16 cellular contexts compared by ENCODE assay signal in genomic region chr11:115530752-115531151, GRCh38. TPM values are rescaled to one million over a fixed set of nuclear protein-coding genes. Genes with fewer than 3 reads are reported as not detected.
DNase-seq lines count a peak whose midpoint lies in the region; ATAC-seq, FAIRE-seq and TF ChIP-seq lines count a peak whose summit lies in the region.
"Had no signal": no experiment of that assay in that cellular context is flagged by ENCODE, and none has a peak within 500 bp of the region (broad histone marks: within the 10 kb centered on the region; RNA-seq: fewer than 3 reads in every experiment).

No MANE protein-coding gene starts in this region.

- POLR2A ChIA-PET in K562 (lab: Yijun Ruan, JAX), result no interaction called here

- no peaks in the 10 kb centered on the region for H3K36me3 ChIP-seq in K562 (ENCODE audit: control insufficient read depth, insufficient read depth, low read length)
- no peaks in the 10 kb centered on the region for H3K36me3 ChIP-seq in sigmoid colon
- H3K36me3 ChIP-seq in neuronal stem cell (replicated peaks in 1 of 2; ENCODE audit: control insufficient read depth in 2 of 2, insufficient read depth in 2 of 2, low read length in 2 of 2), result no peaks in the 10 kb centered on the region
- H3K36me3 ChIP-seq: thoracic aorta had no signal

- WGBS in K562 (ENCODE audit: insufficient coverage, low coverage, missing lambda C conversion rate), result 0% methylated on average over 4 of the region's 4 CpGs
- WGBS in sigmoid colon, 2 donors, result 47 to 65% methylated on average over 4 of the region's 4 CpGs
- WGBS in neuronal stem cell (ENCODE audit: extremely low coverage in 2 of 2, insufficient read length in 2 of 2, insufficient replicate concordance in 1 of 2), 2 donors, result no CpG with 5 or more reads among the region's 4 CpGs

- TF ChIP-seq EP300 in K562 (IDR thresholded peaks at IDR 0.05; ENCODE audit: low read length) (no peak), sigmoid colon (IDR thresholded peaks at IDR 0.05) (no peak)

- CTCF ChIA-PET in K562 (lab: Yijun Ruan, JAX; ENCODE audit: low intra/inter-chr PET ratio), result no interaction called here

- H2BK15ac ChIP-seq in neuronal stem cell (ENCODE audit: low read length), result no peak overlapping the region

- H3K27ac ChIP-seq in 22Rv1 (no peak overlapping the region), K562 (ENCODE audit: extremely low read depth, low read depth, low read length) (no peak overlapping the region), sigmoid colon (no peak overlapping the region), neuronal stem cell (replicated peaks; ENCODE audit: low read length) (no peak overlapping the region)
- H3K27ac ChIP-seq: thoracic aorta had no signal

- in situ Hi-C loops in K562 (cut with MboI), result no loop called here

- no peak overlapping the region for H3K4me3 ChIP-seq in K562
- no peak overlapping the region for H3K4me3 ChIP-seq in sigmoid colon
- H3K4me3 ChIP-seq in neuronal stem cell (ENCODE audit: low read length in 2 of 2), result no peak overlapping the region
- H3K4me3 ChIP-seq: thoracic aorta had no signal

- no peak overlapping the region for H3K18ac ChIP-seq in neuronal stem cell (ENCODE audit: low read length)

- no peak overlapping the region for H2BK120ac ChIP-seq in neuronal stem cell (ENCODE audit: low read depth, low read length)

- H3K4me1 Mint-ChIP-seq in natural killer cell treated with Interleukin-12 subunit alpha and Interleukin-12 subunit beta and Interleukin-15 and Interleukin-18, amount 100 ng/mL, for 72 hours (ENCODE audit: low read depth in 2 of 2), result no peaks in the 10 kb centered on the region
- H3K4me1 Mint-ChIP-seq: central memory CD8-positive, alpha-beta T cell had no signal

- H3K4ac ChIP-seq in neuronal stem cell (ENCODE audit: low read length), result no peak overlapping the region

- H4K8ac ChIP-seq in neuronal stem cell (ENCODE audit: low read depth, low read length), result no peak overlapping the region

- H2BK12ac ChIP-seq in neuronal stem cell (ENCODE audit: low read length), result no peak overlapping the region

- H3K9me1 ChIP-seq in K562 (ENCODE audit: control insufficient read depth, insufficient read depth, low read length), result no peaks in the 10 kb centered on the region

- intact Hi-C loops in K562 (cut with micrococcal nuclease), result no loop called here
- intact Hi-C loops in sigmoid colon (cut with DNase I), result no loop called here

- no peak for TF ChIP-seq RAD21 in K562 (CRISPR knock-in tag; conservative IDR thresholded peaks at IDR 0.05 in 1 of 2, IDR thresholded peaks at IDR 0.05 in 1 of 2)

- H2AK5ac ChIP-seq in neuronal stem cell (ENCODE audit: low read depth, low read length), result no peak overlapping the region

- no peak overlapping the region for H4K91ac ChIP-seq in neuronal stem cell (ENCODE audit: low read depth, low read length, poor library complexity)

- H3K27me3 ChIP-seq in K562 (ENCODE audit: control insufficient read depth in 2 of 2, insufficient read depth in 2 of 2, low read length in 2 of 2) (no peaks in the 10 kb centered on the region), sigmoid colon (peaks cover 0 to 5% (median 0%) of the 10 kb centered on the region in 3 donors), neuronal stem cell (ENCODE audit: control insufficient read depth in 3 of 3, insufficient read depth in 3 of 3, low read depth in 1 of 3, low read length in 3 of 3) (peaks cover 0 to 1% (median 0%) of the 10 kb centered on the region in 3 experiments)

- TF ChIP-seq POLR2A in GM12892 (IDR thresholded peaks at IDR 0.05; ENCODE audit: low read depth, low read length) (no peak), K562 (conservative IDR thresholded peaks at IDR 0.05) (no peak), sigmoid colon (IDR thresholded peaks at IDR 0.05) (no peak)

- no peaks in the 10 kb centered on the region for H4K20me1 ChIP-seq in K562 (replicated peaks; ENCODE audit: control insufficient read depth, insufficient read depth, low read length)

- H3K4me2 ChIP-seq in K562 (ENCODE audit: insufficient read depth, low read length) (no peak overlapping the region), neuronal stem cell (ENCODE audit: insufficient read depth, low read length, poor library complexity, severe bottlenecking) (no peak overlapping the region)

- no peaks in the 10 kb centered on the region for H3K79me2 ChIP-seq in K562 (ENCODE audit: control insufficient read depth, insufficient read depth, low read length)

- no peaks in the 10 kb centered on the region for H3K79me1 ChIP-seq in neuronal stem cell (ENCODE audit: low read depth, low read length)

- H2AFZ ChIP-seq in K562 (ENCODE audit: low read depth, low read length) (no peak overlapping the region), neuronal stem cell (ENCODE audit: low read length) (no peak overlapping the region)

- H2BK5ac ChIP-seq in neuronal stem cell (ENCODE audit: low read length), result no peak overlapping the region

- BruUV-seq in K562 (replicated peaks; lab: Mats Ljungman, UMichigan), result no TSS peak

- H3K4me3 Mint-ChIP-seq in natural killer cell treated with Interleukin-12 subunit alpha and Interleukin-12 subunit beta and Interleukin-15 and Interleukin-18, amount 100 ng/mL, for 72 hours, result no peak overlapping the region
- H3K4me3 Mint-ChIP-seq: activated naive CD8-positive, alpha-beta T cell; central memory CD8-positive, alpha-beta T cell had no signal

- no peak overlapping the region for H3K23ac ChIP-seq in neuronal stem cell (ENCODE audit: low read depth, low read length, poor library complexity)

- DNase-seq in GM12892 (ENCODE audit: insufficient read length) (no peak), NCI-H69 (lab: John Stamatoyannopoulos, UW) (peak; percentile 53), K562 (ENCODE audit: extremely low read depth in 1 of 4, low spot score in 3 of 4) (peak in 1 of 4 experiments; percentile 8), sigmoid colon (no peak), neuronal stem cell (ENCODE audit: low spot score) (no peak)
- no peak for DNase-seq in natural killer cell treated with Interleukin-12 subunit alpha and Interleukin-12 subunit beta and Interleukin-15 and Interleukin-18, amount 100 ng/mL, for 72 hours (ENCODE audit: low spot score)
- DNase-seq: activated CD4-positive, CD25-positive, alpha-beta regulatory T cell treated with anti-CD3 and anti-CD28 coated beads, Interleukin-2, amount 50 U/mL, for 72 hours; NCI-H2081 treated with DMSO at 0.1 percent for 48 hours; SW 1271 had no signal

- no peaks in the 10 kb centered on the region for H3K9me3 Mint-ChIP-seq in natural killer cell treated with Interleukin-12 subunit alpha and Interleukin-12 subunit beta and Interleukin-15 and Interleukin-18, amount 100 ng/mL, for 72 hours
- H3K9me3 Mint-ChIP-seq: central memory CD8-positive, alpha-beta T cell had no signal

- peaks cover 4 to 32% of the 10 kb centered on the region in 2 donors for H3K27me3 Mint-ChIP-seq in natural killer cell treated with Interleukin-12 subunit alpha and Interleukin-12 subunit beta and Interleukin-15 and Interleukin-18, amount 100 ng/mL, for 72 hours

- H3K9me3 ChIP-seq in K562 (replicated peaks; ENCODE audit: control insufficient read depth, insufficient read depth, low read depth, low read length), result no peaks in the 10 kb centered on the region
- no peaks in the 10 kb centered on the region for H3K9me3 ChIP-seq in sigmoid colon
- H3K9me3 ChIP-seq in neuronal stem cell (replicated peaks in 1 of 2; ENCODE audit: control insufficient read depth in 2 of 2, insufficient read depth in 1 of 2, low read depth in 1 of 2, low read length in 2 of 2), result peaks cover 0 to 2% of the 10 kb centered on the region in 2 donors
- H3K9me3 ChIP-seq: thoracic aorta had no signal

- H3K9ac ChIP-seq in K562 (ENCODE audit: insufficient read depth in 1 of 2, low read depth in 2 of 2, low read length in 2 of 2), result no peak overlapping the region
- no peak overlapping the region for H3K9ac ChIP-seq in neuronal stem cell (ENCODE audit: low read depth, low read length, poor library complexity)

- ATAC-seq in K562, result no peak
- ATAC-seq in GM21723 (IDR thresholded peaks at IDR 0.05; ENCODE audit: unreplicated experiment), result no peak
- no peak for ATAC-seq in natural killer cell treated with Interleukin-12 subunit alpha and Interleukin-12 subunit beta and Interleukin-15 and Interleukin-18, amount 100 ng/mL, for 72 hours
- ATAC-seq: left lobe of liver had no signal

- H3K27ac Mint-ChIP-seq in natural killer cell treated with Interleukin-12 subunit alpha and Interleukin-12 subunit beta and Interleukin-15 and Interleukin-18, amount 100 ng/mL, for 72 hours, result no peak overlapping the region
- H3K27ac Mint-ChIP-seq: activated naive CD8-positive, alpha-beta T cell had no signal

- TF ChIP-seq CTCF in 22Rv1 (IDR thresholded peaks at IDR 0.05), result peak; percentile 21; the same call in 1 of the 2 replicates
- peak; percentile 19 to 40 (median 35); a peak in 3 of 6 replicates for TF ChIP-seq CTCF in K562 (IDR thresholded peaks at IDR 0.05 in 2 of 3, conservative IDR thresholded peaks at IDR 0.05 in 1 of 3; ENCODE audit: insufficient read depth in 2 of 3, low read depth in 1 of 3, low read length in 3 of 3)
- no peak for TF ChIP-seq CTCF in sigmoid colon (IDR thresholded peaks at IDR 0.05)

- H3K14ac ChIP-seq in neuronal stem cell (ENCODE audit: low read length), result no peak overlapping the region

- no peaks in the 10 kb centered on the region for H3K36me3 Mint-ChIP-seq in natural killer cell treated with Interleukin-12 subunit alpha and Interleukin-12 subunit beta and Interleukin-15 and Interleukin-18, amount 100 ng/mL, for 72 hours
- H3K36me3 Mint-ChIP-seq: activated naive CD8-positive, alpha-beta T cell had no signal

- H3K4me1 ChIP-seq in K562 (replicated peaks in 1 of 2; ENCODE audit: control insufficient read depth in 2 of 2, insufficient read depth in 2 of 2, low read length in 2 of 2) (no peaks in the 10 kb centered on the region), sigmoid colon (no peaks in the 10 kb centered on the region), neuronal stem cell (ENCODE audit: control insufficient read depth in 2 of 2, insufficient read depth in 1 of 2, low read depth in 1 of 2, low read length in 2 of 2) (peaks cover 0 to 3% of the 10 kb centered on the region in 2 donors)

- peak; percentile 30 for FAIRE-seq in GM12892 (lab: Jason Lieb, UNC)
- FAIRE-seq in K562 (lab: Jason Lieb, UNC), result no peak
- FAIRE-seq: D721Med had no signal

RNA-seq across cellular contexts. Expression of gene CADM1, which starts 26.5 kb away (rescaled TPM):
- polyA plus RNA-seq in GM12892 (2012; ENCODE audit: missing spikeins), result 13.6 TPM
- total RNA-seq in K562 (2011; cell fraction: chromatin; rRNA removed; ENCODE audit: low replicate concordance), result not detected in 2 replicates
- not detected in 2 replicates for total RNA-seq in K562 (2011; cell fraction: nucleolus; rRNA removed)
- total RNA-seq in K562 (2011; cell fraction: nucleoplasm; rRNA removed), result not detected in 2 replicates
- total RNA-seq in K562 (2014; rRNA removed) (not detected in 2 replicates), K562 (2014; rRNA removed; fragmentation: Illumina TruSeq; extraction: Trizol) (not detected in 2 replicates), K562 (2015; rRNA removed; fragmentation: Illumina TruSeq; extraction: Trizol) (not detected in 2 replicates), K562 (2021) (0.22 and 0.42 TPM in 2 replicates), sigmoid colon (10 to 100 TPM; 15.6 to 25.2 (median 20.2) TPM)
- polyA plus RNA-seq in K562 (2011; rRNA removed) (not detected in 2 replicates), K562 (2014; fragmentation: Illumina TruSeq; extraction: Trizol) (not detected in 2 replicates), K562 (2014; fragmentation: Nextera tagmentation; extraction: Ambion mirVana) (not detected), K562 (2014; rRNA removed) (not detected in 2 replicates), sigmoid colon (1 to 10 TPM in 2 of 3 donors, under 1 TPM in 1; 0.69 to 6.2 (median 1.2) TPM)
- not detected in 2 replicates for polyA plus RNA-seq in K562 (2011; cell fraction: cytosol; rRNA removed)
- polyA plus RNA-seq in K562 (2011; cell fraction: nucleus; rRNA removed), result not detected in 2 replicates
- polyA plus RNA-seq in K562 (2012), result 0.01 TPM in 1 of 2 replicates, not detected in the other
- polyA minus RNA-seq in K562 (2011; rRNA and poly(A)+ RNA removed), result not detected in 2 replicates
- not detected in 2 replicates for polyA minus RNA-seq in K562 (2011; cell fraction: cytosol; rRNA and poly(A)+ RNA removed)
- polyA minus RNA-seq in K562 (2011; cell fraction: nucleus; rRNA and poly(A)+ RNA removed), result not detected in 2 replicates
- total RNA-seq in natural killer cell treated with Interleukin-12 subunit alpha and Interleukin-12 subunit beta and Interleukin-15 and Interleukin-18, amount 100 ng/mL, for 72 hours, result 1 to 10 TPM in 1 of 2 donors, under 1 TPM in 1; 0.50 to 1.0 TPM
- 70.2 TPM for polyA plus RNA-seq in neuronal stem cell (2013, experiment 1 of 2)
- polyA plus RNA-seq in neuronal stem cell (2013, experiment 2 of 2), result 74.4 TPM

Comparison
In these comparisons a context has a peak if more than half of its experiments do, and no peak if none do; other contexts are left out.
1. CTCF ChIP-seq: peak in 22Rv1 (single experiment) and K562 (3 of 3); none in sigmoid colon (0 of 4).
2. RNA of gene CADM1, which starts 26.5 kb away (total RNA-seq): 15.6 to 25.2 TPM in sigmoid colon; 0.50 to 1.0 TPM in natural killer cell treated with Interleukin-12 subunit alpha and Interleukin-12 subunit beta and Interleukin-15 and Interleukin-18, amount 100 ng/mL, for 72 hours and 0.22 to 0.42 TPM in K562; every median in the first group is over 4 times any median in the second.